ENCODE assay signal across 19 cellular contexts in genomic region chr6:151870375-151870774, GRCh38.
DNase-seq lines count a peak whose midpoint lies in the region; ATAC-seq and TF ChIP-seq lines count a peak whose summit lies in the region.
"Had no signal": no experiment of that assay in that cellular context is flagged by ENCODE, and none has a peak within 500 bp of the region (broad histone marks: within the 10 kb centered on the region; RNA-seq: fewer than 3 reads in every experiment).

No MANE protein-coding gene starts in this region.

- no peaks in the 10 kb centered on the region for H3K36me3 ChIP-seq in KMS-11 (ENCODE audit: insufficient read depth)
- no peaks in the 10 kb centered on the region for H3K36me3 ChIP-seq in WERI-Rb-1
- H3K36me3 ChIP-seq: BE2C, HAP-1 had no signal

- TF ChIP-seq CTCF in KMS-11 (conservative IDR thresholded peaks at IDR 0.05; ENCODE audit: low read depth, low read length) (no peak), fibroblast of mammary gland (conservative IDR thresholded peaks at IDR 0.05; ENCODE audit: control insufficient read depth, insufficient read depth, low read depth, low read length) (no peak), WERI-Rb-1 (IDR thresholded peaks at IDR 0.05; ENCODE audit: low read depth, low read length) (no peak)

- H4K20me1 ChIP-seq in KMS-11 (ENCODE audit: insufficient read depth): no peaks in the 10 kb centered on the region

- H3K27me3 Mint-ChIP-seq in activated CD4-positive, alpha-beta memory T cell treated with anti-CD3 and anti-CD28 coated beads for 36 hours: no peaks in the 10 kb centered on the region
- H3K27me3 Mint-ChIP-seq: CD4-positive, CD25-positive, alpha-beta regulatory T cell had no signal

- no peak overlapping the region for H2AFZ ChIP-seq in KMS-11 (ENCODE audit: low read depth)

- peaks cover 45% of the 10 kb centered on the region for H3K4me1 ChIP-seq in KMS-11 (ENCODE audit: low read depth, poor library complexity, severe bottlenecking)
- H3K4me1 ChIP-seq: BE2C, HAP-1 had no signal

- H3K4me3 ChIP-seq in KMS-11 (IDR thresholded peaks at IDR 0.05; ENCODE audit: insufficient read depth, low read depth, low read length) (no peak overlapping the region), fibroblast of mammary gland (ENCODE audit: control insufficient read depth, low read depth, low read length) (no peak overlapping the region), WERI-Rb-1 (ENCODE audit: low read depth, low read length) (no peak overlapping the region)
- H3K4me3 ChIP-seq: GM12878, HAP-1 had no signal

- peaks cover 4% of the 10 kb centered on the region for H3K36me3 Mint-ChIP-seq in activated CD4-positive, alpha-beta memory T cell treated with anti-CD3 and anti-CD28 coated beads for 36 hours
- H3K36me3 Mint-ChIP-seq: CD4-positive, CD25-positive, alpha-beta regulatory T cell; CD8-positive, alpha-beta memory T cell had no signal

- H3K9me3 ChIP-seq in WERI-Rb-1 (ENCODE audit: severe bottlenecking): no peaks in the 10 kb centered on the region
- H3K9me3 ChIP-seq: BE2C, HAP-1 had no signal

- H3K9me3 Mint-ChIP-seq in activated CD4-positive, alpha-beta memory T cell treated with anti-CD3 and anti-CD28 coated beads for 36 hours: peaks cover 9% of the 10 kb centered on the region

- no peak overlapping the region for H3K4me3 Mint-ChIP-seq in activated CD4-positive, alpha-beta memory T cell treated with anti-CD3 and anti-CD28 coated beads for 36 hours
- H3K4me3 Mint-ChIP-seq: CD4-positive, CD25-positive, alpha-beta regulatory T cell; CD8-positive, alpha-beta memory T cell had no signal

- POLR2A ChIA-PET in activated CD4-positive, alpha-beta memory T cell treated with anti-CD3 and anti-CD28 coated beads for 36 hours (lab: Charles Lee): no interaction called here

- no peaks in the 10 kb centered on the region for H3K4me1 Mint-ChIP-seq in activated CD4-positive, alpha-beta memory T cell treated with anti-CD3 and anti-CD28 coated beads for 36 hours (ENCODE audit: low read depth)
- H3K4me1 Mint-ChIP-seq: CD4-positive, CD25-positive, alpha-beta regulatory T cell; CD8-positive, alpha-beta memory T cell had no signal

- no peak overlapping the region for H3K27ac ChIP-seq in KMS-11
- H3K27ac ChIP-seq in WERI-Rb-1: no peak overlapping the region
- H3K27ac ChIP-seq: HL-60 had no signal

- peak; percentile 44 for ATAC-seq in sciatic nerve
- no peak for ATAC-seq in HG03342 (IDR thresholded peaks at IDR 0.05; ENCODE audit: unreplicated experiment)
- ATAC-seq in HG03039 (IDR thresholded peaks at IDR 0.05; ENCODE audit: unreplicated experiment): no peak
- ATAC-seq: GM12878 had no signal

- intact Hi-C loops in sciatic nerve (cut with DNase I): no loop called here
- intact Hi-C loops in activated CD4-positive, alpha-beta memory T cell treated with anti-CD3 and anti-CD28 coated beads for 36 hours (cut with micrococcal nuclease): no loop called here

- CTCF ChIA-PET in activated CD4-positive, alpha-beta memory T cell treated with anti-CD3 and anti-CD28 coated beads for 36 hours (lab: Charles Lee): no interaction called here

- no peaks in the 10 kb centered on the region for H3K27me3 ChIP-seq in KMS-11 (ENCODE audit: insufficient read depth, low read depth)
- no peaks in the 10 kb centered on the region for H3K27me3 ChIP-seq in WERI-Rb-1 (ENCODE audit: insufficient read depth, low read depth, severe bottlenecking)
- H3K27me3 ChIP-seq: BE2C had no signal

- DNase-seq in fibroblast of mammary gland (ENCODE audit: low read depth) (peak; percentile 22), sciatic nerve (ENCODE audit: low spot score) (no peak), WERI-Rb-1 (no peak)
- DNase-seq in activated CD4-positive, alpha-beta memory T cell treated with anti-CD3 and anti-CD28 coated beads for 36 hours: no peak
- DNase-seq: BE2C; C1 segment of cervical spinal cord; CD4-positive, CD25-positive, alpha-beta regulatory T cell; CD8-positive, alpha-beta memory T cell; COR-L47; DMS 273 treated with DMSO at 0.1 percent for 48 hours; DMS53; DND-41; EL had no signal

- H3K79me2 ChIP-seq in KMS-11 (ENCODE audit: insufficient read depth, low read depth): no peaks in the 10 kb centered on the region; the same call in 1 of the 2 replicates

- peak overlapping the region; percentile 68; the same call in 1 of the 2 replicates for H3K4me2 ChIP-seq in KMS-11

- no peak overlapping the region for H3K9ac ChIP-seq in KMS-11

- no peak overlapping the region for H3K27ac Mint-ChIP-seq in activated CD4-positive, alpha-beta memory T cell treated with anti-CD3 and anti-CD28 coated beads for 36 hours
- H3K27ac Mint-ChIP-seq: CD4-positive, CD25-positive, alpha-beta regulatory T cell; CD8-positive, alpha-beta memory T cell had no signal
